In the genomic region with DNA sequence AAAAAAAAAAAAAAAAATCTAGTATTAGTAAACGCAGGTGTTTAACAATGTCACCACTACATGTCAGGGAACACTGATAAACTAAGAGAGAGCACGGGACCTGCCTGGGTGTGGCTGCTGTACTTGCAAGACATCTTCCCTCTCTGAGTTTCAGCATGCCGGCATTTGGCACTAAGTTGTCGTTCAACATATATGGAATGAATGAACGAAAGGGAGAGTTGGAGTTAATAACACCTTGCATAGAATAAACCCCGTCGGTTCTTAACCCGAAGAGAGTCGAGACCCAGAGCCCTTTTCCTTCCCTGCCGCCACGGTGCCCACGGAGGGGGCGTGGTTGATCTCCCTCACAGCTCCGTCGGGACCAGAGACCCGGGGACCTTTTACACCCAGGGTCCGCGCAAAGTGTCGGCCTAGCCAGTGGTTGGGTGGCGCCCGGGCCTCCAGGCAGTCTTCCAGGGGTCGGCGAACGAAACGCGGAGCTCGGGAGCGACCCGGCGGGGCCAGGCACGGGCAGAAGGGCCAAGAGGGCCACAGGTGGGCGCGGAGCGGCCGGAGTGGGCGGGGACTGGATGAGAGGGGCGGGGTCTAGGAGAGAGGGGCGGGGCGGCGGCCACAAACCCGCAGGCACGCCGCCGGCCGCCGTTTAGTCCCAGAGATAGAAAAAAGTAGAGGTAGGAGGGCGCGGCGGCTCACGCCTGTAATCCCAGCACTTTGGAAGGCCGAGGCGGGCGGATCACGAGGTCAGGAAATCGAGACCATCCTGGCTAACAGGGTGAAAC, we compare ENCODE assay signal across 8 cellular contexts. TPM values are rescaled to one million over a fixed set of nuclear protein-coding genes. Genes with fewer than 3 reads are reported as not detected.
DNase-seq lines count a peak whose midpoint lies in the region; ATAC-seq and TF ChIP-seq lines count a peak whose summit lies in the region.

No MANE protein-coding gene starts in this region.

- no peak for TF ChIP-seq CTCF in SK-N-SH (IDR thresholded peaks at IDR 0.05)
- no peak for TF ChIP-seq CTCF in parathyroid adenoma (IDR thresholded peaks at IDR 0.05)
- no peak for TF ChIP-seq CTCF in thyroid gland (IDR thresholded peaks at IDR 0.05)

- POLR2A ChIA-PET in SK-N-SH (lab: Yijun Ruan, JAX), result interaction anchor here (0.5 to 1.5 kb wide), 8 partner anchors 10 to 194 kb away, joined by 3 to 5 read pairs (median 3); a partner anchor contains a TSS

- ATAC-seq in GM19397 (IDR thresholded peaks at IDR 0.05; ENCODE audit: unreplicated experiment) (peak; percentile 67), HG03571 (IDR thresholded peaks at IDR 0.05; ENCODE audit: unreplicated experiment) (peak; percentile 56), Right ventricle myocardium inferior (peak; percentile 86)

- H3K36me3 ChIP-seq in SK-N-SH (replicated peaks in 1 of 2; ENCODE audit: control insufficient read depth in 1 of 2, insufficient read depth in 2 of 2, low read length in 1 of 2) (peaks cover 7 to 13% of the 10 kb centered on the region in 2 experiments), parathyroid adenoma (ENCODE audit: control insufficient read depth, insufficient read depth, low read length) (no peaks in the 10 kb centered on the region), thyroid gland (no peaks in the 10 kb centered on the region)

- CTCF ChIA-PET in SK-N-SH (lab: Yijun Ruan, JAX), result interaction anchor here (0.5 to 3.9 kb wide), 12 partner anchors 11 to 699 kb away, joined by 3 to 18 read pairs (median 6); no protein-coding TSS in a partner anchor

- intact Hi-C loops in Right ventricle myocardium inferior (cut with DNase I), result no loop called here
- intact Hi-C loops in thyroid gland (cut with DNase I), result no loop called here

- H3K9me2 ChIP-seq in SK-N-SH, result no peaks in the 10 kb centered on the region

- H3K4me2 ChIP-seq in SK-N-SH (peak overlapping the region; percentile 95), parathyroid adenoma (ENCODE audit: low read length) (peak overlapping the region; percentile 99)

- no peaks in the 10 kb centered on the region for H4K20me1 ChIP-seq in SK-N-SH (ENCODE audit: insufficient read depth)

- no peak for TF ChIP-seq EP300 in SK-N-SH (IDR thresholded peaks at IDR 0.05; ENCODE audit: borderline replicate concordance in 1 of 2, low read depth in 1 of 2, low read length in 1 of 2)

- H3K4me1 ChIP-seq in SK-N-SH (ENCODE audit: control insufficient read depth in 1 of 2, insufficient read depth in 2 of 2, low read depth in 1 of 2, low read length in 1 of 2) (peaks cover 10 to 14% of the 10 kb centered on the region in 2 experiments; a peak in 2 of 4 replicates), parathyroid adenoma (no peaks in the 10 kb centered on the region), thyroid gland (peaks cover 10 to 12% of the 10 kb centered on the region in 2 donors)

- no peak for TF ChIP-seq POLR2A in thyroid gland (IDR thresholded peaks at IDR 0.05)

- DNase-seq in Ammon's horn (ENCODE audit: low spot score) (peak; percentile 60), SK-N-SH (peak; percentile 95), Right ventricle myocardium inferior (ENCODE audit: missing footprints) (peak; percentile 91), thyroid gland (peak; percentile 50 to 55)
- DNase-seq in activated naive CD4-positive, alpha-beta T cell treated with anti-CD3 and anti-CD28 coated beads, Interleukin-2, amount 50 U/mL, for 16 hours, result peak; percentile 65

- H3K9me3 ChIP-seq in SK-N-SH, result no peaks in the 10 kb centered on the region
- H3K9me3 ChIP-seq in parathyroid adenoma (ENCODE audit: control insufficient read depth, low read length), result no peaks in the 10 kb centered on the region
- H3K9me3 ChIP-seq in thyroid gland, result no peaks in the 10 kb centered on the region

- H3K4me3 ChIP-seq in SK-N-SH (ENCODE audit: low read depth in 2 of 2, low read length in 1 of 2) (peak overlapping the region; percentile 86 to 99), parathyroid adenoma (ENCODE audit: low read depth, low read length) (peak overlapping the region; percentile 98), thyroid gland (replicated peaks in 1 of 3) (peak overlapping the region in 2 of 3 donors; percentile 42 to 64)

- H2AFZ ChIP-seq in SK-N-SH (ENCODE audit: low read depth), result peak overlapping the region; percentile 76
- H2AFZ ChIP-seq in parathyroid adenoma, result peak overlapping the region; percentile 97

- H3F3A ChIP-seq in SK-N-SH (replicated peaks; ENCODE audit: insufficient read depth), result peaks cover 40% of the 10 kb centered on the region

- TF ChIP-seq RAD21 in SK-N-SH (IDR thresholded peaks at IDR 0.05; ENCODE audit: low read length), result no peak

- H3K27me3 ChIP-seq in SK-N-SH (ENCODE audit: insufficient read depth) (no peaks in the 10 kb centered on the region), parathyroid adenoma (ENCODE audit: control insufficient read depth, insufficient read depth, low read length) (no peaks in the 10 kb centered on the region), thyroid gland (no peaks in the 10 kb centered on the region)

- H3K79me2 ChIP-seq in SK-N-SH (ENCODE audit: insufficient read depth) (peaks cover 60% of the 10 kb centered on the region), parathyroid adenoma (peaks cover 3% of the 10 kb centered on the region)

- H3K9ac ChIP-seq in SK-N-SH (peak overlapping the region; percentile 94), parathyroid adenoma (no peak overlapping the region)

- H3K27ac ChIP-seq in SK-N-SH (ENCODE audit: low read depth in 2 of 2, low read length in 1 of 2) (peak overlapping the region in 1 of 2 experiments; percentile 97; a peak in 3 of 4 replicates), parathyroid adenoma (peak overlapping the region; percentile 70), thyroid gland (peak overlapping the region; percentile 57 to 87 (median 67))

- 5% methylated on average over 52 of the region's 55 CpGs for WGBS in SK-N-SH (ENCODE audit: low lambda C conversion rate)
- WGBS in thyroid gland, 2 donors, result 7 to 9% methylated on average over 40 to 42 of the region's 55 CpGs

TF ChIP-seq in SK-N-SH, 30 proteins besides CTCF, POLR2A, EP300 and RAD21:
- TF ChIP-seq FOSL2 (IDR thresholded peaks at IDR 0.05; ENCODE audit: borderline replicate concordance, low read depth) (no peak), NRF1 (IDR thresholded peaks at IDR 0.05; ENCODE audit: low read depth, low read length) (no peak), SIN3A (IDR thresholded peaks at IDR 0.05; ENCODE audit: borderline replicate concordance, low read depth, low read length) (0 out of 2 replicates have a peak, but pooled peaks have one; percentile 47), YY1 (IDR thresholded peaks at IDR 0.05; ENCODE audit: low read depth) (0 out of 2 replicates have a peak, but pooled peaks have one; percentile 48)
- TF ChIP-seq, protein P1, sequence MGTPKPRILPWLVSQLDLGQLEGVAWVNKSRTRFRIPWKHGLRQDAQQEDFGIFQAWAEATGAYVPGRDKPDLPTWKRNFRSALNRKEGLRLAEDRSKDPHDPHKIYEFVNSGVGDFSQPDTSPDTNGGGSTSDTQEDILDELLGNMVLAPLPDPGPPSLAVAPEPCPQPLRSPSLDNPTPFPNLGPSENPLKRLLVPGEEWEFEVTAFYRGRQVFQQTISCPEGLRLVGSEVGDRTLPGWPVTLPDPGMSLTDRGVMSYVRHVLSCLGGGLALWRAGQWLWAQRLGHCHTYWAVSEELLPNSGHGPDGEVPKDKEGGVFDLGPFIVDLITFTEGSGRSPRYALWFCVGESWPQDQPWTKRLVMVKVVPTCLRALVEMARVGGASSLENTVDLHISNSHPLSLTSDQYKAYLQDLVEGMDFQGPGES (IDR thresholded peaks at IDR 0.05; ENCODE audit: low read depth, low read length), result no peak

RNA-seq across cellular contexts. Expression of a gene that starts 0.8 kb away (rescaled TPM):
- polyA plus RNA-seq in SK-N-SH (2012; rRNA removed), result 193 and 212 TPM in 2 replicates
- 199 and 206 TPM in 2 replicates for polyA plus RNA-seq in SK-N-SH (2012; cell fraction: cytosol; rRNA removed)
- 86.4 and 89.6 TPM in 2 replicates for polyA plus RNA-seq in SK-N-SH (2012; cell fraction: nucleus; rRNA removed)
- total RNA-seq in Right ventricle myocardium inferior (23.9 TPM), thyroid gland (10 to 100 TPM; 27.2 to 46.7 (median 42.9) TPM)

RNA-seq across cellular contexts. Expression of a gene that starts 25.1 kb away (rescaled TPM):
- 215 and 243 TPM in 2 replicates for polyA plus RNA-seq in SK-N-SH (2012; rRNA removed)
- 278 and 338 TPM in 2 replicates for polyA plus RNA-seq in SK-N-SH (2012; cell fraction: cytosol; rRNA removed)
- 73.7 and 85.6 TPM in 2 replicates for polyA plus RNA-seq in SK-N-SH (2012; cell fraction: nucleus; rRNA removed)
- 167 TPM for total RNA-seq in Right ventricle myocardium inferior
- total RNA-seq in thyroid gland, result 100 to 1,000 TPM; 170 to 254 (median 198) TPM
